In genomic region chrX:87403551-87403950, GRCh38 we compare ENCODE assay signal across 25 cellular contexts.
"Had no signal": no experiment of that assay in that cellular context is flagged by ENCODE, and none has a peak within 500 bp of the region (broad histone marks: within the 10 kb centered on the region; RNA-seq: fewer than 3 reads in every experiment).

No MANE protein-coding gene starts in this region.

- H3K4me1 ChIP-seq: colonic mucosa, esophagus squamous epithelium, foreskin keratinocyte, gastrocnemius medialis, gastroesophageal sphincter, heart left ventricle, heart right ventricle had no signal

- FAIRE-seq: endometrium had no signal

- H3K36me3 ChIP-seq: colonic mucosa, esophagus muscularis mucosa, esophagus squamous epithelium, gastrocnemius medialis, gastroesophageal sphincter, heart left ventricle, heart right ventricle had no signal

- H3K27me3 ChIP-seq: colonic mucosa, esophagus muscularis mucosa, esophagus squamous epithelium, foreskin keratinocyte, gastrocnemius medialis, gastroesophageal sphincter, heart right ventricle had no signal

- H3K9me3 ChIP-seq: colonic mucosa, esophagus muscularis mucosa, esophagus squamous epithelium, gastrocnemius medialis, gastroesophageal sphincter, heart left ventricle had no signal

- H3K27ac Mint-ChIP-seq: dendritic cell treated with granulocyte-macrophage colony-stimulating factor and Interleukin-4, amounts not matched to agents 40 ng/mL and 50 ng/mL, for 4 days; effector memory CD8-positive, alpha-beta T cell; endodermal cell had no signal

- H3K4me3 ChIP-seq: colonic mucosa, coronary artery, dorsolateral prefrontal cortex, esophagus muscularis mucosa, esophagus squamous epithelium, gastrocnemius medialis, gastroesophageal sphincter, heart left ventricle, heart right ventricle had no signal

- ATAC-seq: effector memory CD8-positive, alpha-beta T cell; esophagus mucosa; foreskin keratinocyte; gastrocnemius medialis; gastroesophageal sphincter; heart left ventricle; heart right ventricle had no signal

- H3K27me3 Mint-ChIP-seq: dendritic cell treated with granulocyte-macrophage colony-stimulating factor and Interleukin-4, amounts not matched to agents 40 ng/mL and 50 ng/mL, for 4 days; effector memory CD8-positive, alpha-beta T cell had no signal

- H3K4me3 Mint-ChIP-seq: dendritic cell treated with granulocyte-macrophage colony-stimulating factor and Interleukin-4, amounts not matched to agents 40 ng/mL and 50 ng/mL, for 4 days; effector memory CD8-positive, alpha-beta T cell; endodermal cell had no signal

- H3K27ac ChIP-seq: colonic mucosa, coronary artery, dorsolateral prefrontal cortex, epithelial cell of prostate, esophagus muscularis mucosa, esophagus squamous epithelium, foreskin keratinocyte, gastrocnemius medialis, gastroesophageal sphincter, heart left ventricle, heart right ventricle had no signal

- DNase-seq: colonic mucosa; cortex of kidney; dorsolateral prefrontal cortex; effector CD4-positive, alpha-beta T cell; effector CD8-positive, alpha-beta T cell; effector memory CD4-positive, alpha-beta T cell; effector memory CD8-positive, alpha-beta T cell; endodermal cell; erythroblast; esophagus squamous epithelium; foreskin fibroblast; foreskin keratinocyte; foreskin melanocyte; gastrocnemius medialis; glutamatergic neuron; head of caudate nucleus; heart left ventricle; heart right ventricle had no signal
